ENCODE assay signal across 8 cellular contexts in the genomic region with DNA sequence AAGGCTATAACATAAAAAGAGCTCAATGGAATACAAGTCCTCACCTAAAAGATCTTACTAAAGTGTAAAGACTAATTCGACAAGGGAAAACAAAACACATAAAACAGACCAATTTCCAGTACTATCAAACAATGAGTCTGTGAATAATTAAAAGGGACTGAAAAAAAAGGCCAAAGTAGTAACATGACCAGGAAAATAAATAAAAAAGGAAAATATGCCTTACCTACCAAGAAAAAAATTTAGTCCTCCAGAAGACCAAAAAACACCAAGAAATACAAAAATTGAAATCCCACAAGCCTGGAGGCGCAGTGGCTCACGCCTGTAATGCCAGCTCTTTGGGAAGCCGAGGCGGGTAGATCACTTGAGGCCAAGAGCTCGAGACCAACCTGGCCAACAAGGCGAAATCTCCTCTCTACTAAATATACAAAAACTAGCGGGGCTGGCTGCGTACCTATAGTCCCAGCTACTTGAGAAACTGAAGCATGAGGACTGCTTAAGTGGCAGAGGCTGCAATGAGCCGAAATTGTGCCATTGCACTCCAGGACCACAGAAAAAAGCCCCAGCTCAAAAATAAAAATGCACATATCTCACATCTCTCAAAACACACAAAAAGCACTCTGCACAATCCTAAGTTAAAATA.
DNase-seq lines count a peak whose midpoint lies in the region; ATAC-seq and TF ChIP-seq lines count a peak whose summit lies in the region.

No MANE protein-coding gene starts in this region.

- H3K4me1 ChIP-seq in CD8-positive, alpha-beta memory T cell (ENCODE audit: insufficient read depth, low read length): peaks cover 15% of the 10 kb centered on the region
- peaks cover 5% of the 10 kb centered on the region for H3K4me1 ChIP-seq in skeletal muscle satellite cell (ENCODE audit: control insufficient read depth, insufficient read depth, low read length)

- no peak for TF ChIP-seq CTCF in fibroblast of pulmonary artery (IDR thresholded peaks at IDR 0.05; ENCODE audit: low read length, missing control alignments)

- peak overlapping the region in 1 of 8 donors; percentile 63 for H3K27ac Mint-ChIP-seq in CD8-positive, alpha-beta memory T cell

- H3K27ac ChIP-seq in CD8-positive, alpha-beta memory T cell (ENCODE audit: low read depth, low read length): peak overlapping the region; percentile 92

- H3K9me3 Mint-ChIP-seq in CD8-positive, alpha-beta memory T cell: no peaks in the 10 kb centered on the region

- peak overlapping the region; percentile 47 for H3K4me3 ChIP-seq in CD8-positive, alpha-beta memory T cell (ENCODE audit: low read length)
- H3K4me3 ChIP-seq in fibroblast of pulmonary artery (replicated peaks; ENCODE audit: low read depth, low read length) (peak overlapping the region; percentile 19), skeletal muscle satellite cell (ENCODE audit: low read length) (no peak overlapping the region)

- H3K4me3 Mint-ChIP-seq in CD8-positive, alpha-beta memory T cell: peak overlapping the region in 3 of 7 donors; percentile 45 to 66 (median 51)

- peak; percentile 47 for ATAC-seq in HG02642 (IDR thresholded peaks at IDR 0.05; ENCODE audit: poor library complexity, unreplicated experiment)
- ATAC-seq in GM21367 (IDR thresholded peaks at IDR 0.05; ENCODE audit: unreplicated experiment): no peak

- H3K9ac ChIP-seq in skeletal muscle satellite cell (ENCODE audit: low read depth, low read length): no peak overlapping the region

- H3K4me1 Mint-ChIP-seq in CD8-positive, alpha-beta memory T cell: peaks cover 0 to 8% (median 0%) of the 10 kb centered on the region in 3 donors

- H3K27me3 Mint-ChIP-seq in CD8-positive, alpha-beta memory T cell: no peaks in the 10 kb centered on the region

- no peaks in the 10 kb centered on the region for H3K36me3 ChIP-seq in CD8-positive, alpha-beta memory T cell (ENCODE audit: insufficient read depth, low read length)
- no peaks in the 10 kb centered on the region for H3K36me3 ChIP-seq in skeletal muscle satellite cell (ENCODE audit: insufficient read depth, low read length)

- CTCF ChIA-PET in CD8-positive, alpha-beta memory T cell (lab: Charles Lee): interaction anchor here (0.8 to 2.9 kb wide), 2 partner anchors 43 to 112 kb away, joined by 4 to 11 read pairs; no protein-coding TSS in a partner anchor

- peak overlapping the region; percentile 8 for H3K4me2 ChIP-seq in skeletal muscle satellite cell (ENCODE audit: low read length)

- H3K36me3 Mint-ChIP-seq in CD8-positive, alpha-beta memory T cell: no peaks in the 10 kb centered on the region

- no peaks in the 10 kb centered on the region for H3K9me3 ChIP-seq in CD8-positive, alpha-beta memory T cell (ENCODE audit: low read length)
- H3K9me3 ChIP-seq in skeletal muscle satellite cell (replicated peaks; ENCODE audit: low read length): no peaks in the 10 kb centered on the region

- POLR2A ChIA-PET in CD8-positive, alpha-beta memory T cell (lab: Charles Lee): interaction anchor here (0.6 to 2.2 kb wide), 5 partner anchors 31 to 143 kb away, joined by 3 to 13 read pairs (median 3); partner anchors contain the start of genes HSF5, RAD51C and TEX14

- DNase-seq in CD8-positive, alpha-beta memory T cell: peak in 3 of 5 donors; percentile 8 to 49 (median 38)
- peak; percentile 4 to 12 for DNase-seq in activated CD4-positive, alpha-beta T cell treated with anti-CD3 and anti-CD28 coated beads for 24 hours (ENCODE audit: low read depth in 2 of 2)
- DNase-seq in fibroblast of pulmonary artery (ENCODE audit: low read depth) (no peak), AG08396 (ENCODE audit: low spot score) (no peak), OCI-M2 (lab: John Stamatoyannopoulos, UW; ENCODE audit: unreplicated experiment) (no peak)

- H3K27me3 ChIP-seq in CD8-positive, alpha-beta memory T cell (ENCODE audit: insufficient read depth, low read length, poor library complexity, severe bottlenecking): no peaks in the 10 kb centered on the region
- H3K27me3 ChIP-seq in skeletal muscle satellite cell (ENCODE audit: control insufficient read depth, insufficient read depth, low read length): no peaks in the 10 kb centered on the region

Comparison
In these comparisons a context has a peak if more than half of its experiments do, and no peak if none do; other contexts are left out.
1. DNase-seq: peak in CD8-positive, alpha-beta memory T cell (3 of 5) and activated CD4-positive, alpha-beta T cell treated with anti-CD3 and anti-CD28 coated beads for 24 hours (2 of 2); none in fibroblast of pulmonary artery (single experiment), AG08396 (single experiment) and OCI-M2 (single experiment).